In genomic region chr11:133501643-133502535, GRCh38 we compare ENCODE assay signal across 34 cellular contexts. TPM values are rescaled to one million over a fixed set of nuclear protein-coding genes. Genes with fewer than 3 reads are reported as not detected.
DNase-seq lines count a peak whose midpoint lies in the region; ATAC-seq, FAIRE-seq and TF ChIP-seq lines count a peak whose summit lies in the region.
"Had no signal": no experiment of that assay in that cellular context is flagged by ENCODE, and none has a peak within 500 bp of the region (broad histone marks: within the 10 kb centered on the region; RNA-seq: fewer than 3 reads in every experiment).

No MANE protein-coding gene starts in this region.

- H3K27me3 ChIP-seq in heart left ventricle, result peaks cover 0 to 13% (median 0%) of the 10 kb centered on the region in 9 donors
- H3K27me3 ChIP-seq: colonic mucosa had no signal

- 45 to 64% (median 51%) methylated on average over 22 to 24 of the region's 24 CpGs for whole genome bisulfite sequencing in heart left ventricle, 4 donors

- no peak overlapping the region for H3K4me3 ChIP-seq in heart left ventricle
- H3K4me3 ChIP-seq: colonic mucosa, MG63 had no signal

- intact Hi-C loops in heart left ventricle (cut with DNase I) (no loop called here), cardiac septum (cut with DNase I) (no loop called here), left cardiac atrium (cut with DNase I) (no loop called here)

- no peak for TF ChIP-seq POLR2A in heart left ventricle (IDR thresholded peaks at IDR 0.05)
- TF ChIP-seq POLR2A in H54 (IDR thresholded peaks at IDR 0.05; ENCODE audit: low read depth, low read length), result no peak

- no peaks in the 10 kb centered on the region for H3K36me3 Mint-ChIP-seq in nephron progenitor cell (ENCODE audit: low read depth)

- H3K27me3 Mint-ChIP-seq in nephron progenitor cell (ENCODE audit: low read depth, poor library complexity), result peaks cover 10% of the 10 kb centered on the region
- H3K27me3 Mint-ChIP-seq: activated CD4-positive, alpha-beta memory T cell treated with anti-CD3 and anti-CD28 coated beads, Interleukin-2, amount 10 ng/mL, durations not matched to agents 7 days and 5 days; effector memory CD8-positive, alpha-beta T cell had no signal

- H3K36me3 ChIP-seq in heart left ventricle, result no peaks in the 10 kb centered on the region
- H3K36me3 ChIP-seq: colonic mucosa, MG63 had no signal

- H3K4me1 Mint-ChIP-seq in nephron progenitor cell, result peaks cover 69% of the 10 kb centered on the region
- H3K4me1 Mint-ChIP-seq: activated CD4-positive, alpha-beta memory T cell treated with anti-CD3 and anti-CD28 coated beads, Interleukin-2, amount 10 ng/mL, durations not matched to agents 7 days and 5 days had no signal

- H3K27ac ChIP-seq in heart left ventricle, result no peak overlapping the region
- H3K27ac ChIP-seq: colonic mucosa had no signal

- H3K4me1 ChIP-seq in heart left ventricle, result peaks cover 0 to 7% (median 0%) of the 10 kb centered on the region in 12 donors
- H3K4me1 ChIP-seq: colonic mucosa had no signal

- H3K4me3 Mint-ChIP-seq in nephron progenitor cell, result no peak overlapping the region
- H3K4me3 Mint-ChIP-seq: activated CD4-positive, alpha-beta memory T cell treated with anti-CD3 and anti-CD28 coated beads, Interleukin-2, amount 10 ng/mL, durations not matched to agents 7 days and 5 days; effector memory CD8-positive, alpha-beta T cell had no signal

- DNase-seq in heart left ventricle, result peak in 1 of 5 donors; percentile 51
- DNase-seq in cardiac septum (ENCODE audit: low spot score), result no peak
- peak; percentile 41 for DNase-seq in left cardiac atrium
- peak; percentile 33 for DNase-seq in nephron progenitor cell
- no peak for DNase-seq in NCI-H1694 treated with DMSO at 0.1 percent for 48 hours (lab: John Stamatoyannopoulos, UW)
- DNase-seq in COLO829 (ENCODE audit: low spot score), result no peak
- no peak for DNase-seq in H54 (ENCODE audit: insufficient read length, low spot score)
- DNase-seq: activated CD4-positive, alpha-beta memory T cell treated with anti-CD3 and anti-CD28 coated beads, Interleukin-2, amount 10 ng/mL, durations not matched to agents 7 days and 5 days; activated CD4-positive, CD25-positive, alpha-beta regulatory T cell treated with anti-CD3 and anti-CD28 coated beads, Interleukin-2, amount 50 U/mL, for 72 hours; activated CD8-positive, alpha-beta memory T cell treated with anti-CD3 and anti-CD28 coated beads, Interleukin-2, amount 50 U/mL, for 48 hours; activated naive CD4-positive, alpha-beta T cell treated with anti-CD3 and anti-CD28 coated beads, Interleukin-2, amount 50 U/mL, for 16 hours; AML-193; amygdala; colonic mucosa; effector memory CD8-positive, alpha-beta T cell; KBM-7; MG63; NCI-H1417; NCI-H2081 treated with DMSO at 0.1 percent for 48 hours; NCI-H226; NCI-H748 treated with DMSO at 0.1 percent for 48 hours; stimulated activated CD4-positive, alpha-beta T cell treated with anti-CD3 and anti-CD28 coated beads, Interleukin-12 subunit alpha, Interleukin-12 subunit beta, amount 100 ng/mL, for 4 hours; stimulated activated CD4-positive, alpha-beta T cell treated with anti-CD3 and anti-CD28 coated beads, Interleukin-4, amount 100 ng/mL, for 1 hour; substantia nigra; T-helper 1 cell had no signal

- TF ChIP-seq CTCF in heart left ventricle (IDR thresholded peaks at IDR 0.05) (no peak), nephron progenitor cell (IDR thresholded peaks at IDR 0.05) (no peak)

- H3K9me3 ChIP-seq in heart left ventricle, result no peaks in the 10 kb centered on the region
- H3K9me3 ChIP-seq: colonic mucosa, MG63 had no signal

- H3K27ac Mint-ChIP-seq in nephron progenitor cell, result no peak overlapping the region
- H3K27ac Mint-ChIP-seq: activated CD4-positive, alpha-beta memory T cell treated with anti-CD3 and anti-CD28 coated beads, Interleukin-2, amount 10 ng/mL, durations not matched to agents 7 days and 5 days; effector memory CD8-positive, alpha-beta T cell had no signal

- no peaks in the 10 kb centered on the region for H3K9me3 Mint-ChIP-seq in nephron progenitor cell
- H3K9me3 Mint-ChIP-seq: activated CD4-positive, alpha-beta memory T cell treated with anti-CD3 and anti-CD28 coated beads, Interleukin-2, amount 10 ng/mL, durations not matched to agents 7 days and 5 days had no signal

- peak; percentile 47 to 94 (median 88) for ATAC-seq in heart left ventricle
- ATAC-seq in left cardiac atrium, result peak; percentile 38 to 77
- no peak for ATAC-seq in GM21526 (IDR thresholded peaks at IDR 0.05; ENCODE audit: low FRiP score, unreplicated experiment)
- ATAC-seq: effector memory CD8-positive, alpha-beta T cell; sciatic nerve had no signal

- FAIRE-seq in H54 (lab: Jason Lieb, UNC), result no peak
- FAIRE-seq: A204.1, frontal cortex, G401.6, TTC549, urothelium cell line had no signal

RNA-seq across cellular contexts. Expression of gene OPCML, which starts 30.4 kb away (rescaled TPM):
- total RNA-seq in heart left ventricle (1 to 10 TPM in 1 of 9 donors, under 1 TPM in 6, not detected in 2; 0.12 to 1.3 (median 0.30) TPM), cardiac septum (0.27 TPM), left cardiac atrium (under 1 TPM in 1 of 2 donors, not detected in 1; 0.76 TPM)
- polyA plus RNA-seq in heart left ventricle, result under 1 TPM in 1 of 2 donors, not detected in 1; 0.04 TPM
- total RNA-seq: activated CD4-positive, alpha-beta memory T cell treated with anti-CD3 and anti-CD28 coated beads, Interleukin-2, amount 10 ng/mL, durations not matched to agents 7 days and 5 days; bronchial epithelial cell; lung microvascular endothelial cell had no signal

Comparison
In these comparisons a context has a peak if more than half of its experiments do, and no peak if none do; other contexts are left out.
1. DNase-seq: peak in left cardiac atrium (single experiment) and nephron progenitor cell (single experiment); none in cardiac septum (single experiment), NCI-H1694 treated with DMSO at 0.1 percent for 48 hours (single experiment), COLO829 (single experiment) and H54 (single experiment).